In genomic region chr3:128195369-128195768, GRCh38 we compare ENCODE assay signal across 21 cellular contexts. TPM values are rescaled to one million over a fixed set of nuclear protein-coding genes. Genes with fewer than 3 reads are reported as not detected.
DNase-seq lines count a peak whose midpoint lies in the region; ATAC-seq and TF ChIP-seq lines count a peak whose summit lies in the region.
"Had no signal": no experiment of that assay in that cellular context is flagged by ENCODE, and none has a peak within 500 bp of the region (broad histone marks: within the 10 kb centered on the region; RNA-seq: fewer than 3 reads in every experiment).

No MANE protein-coding gene starts in this region.

- no peak overlapping the region for H3K4me3 Mint-ChIP-seq in CD14-positive monocyte
- no peak overlapping the region for H3K4me3 Mint-ChIP-seq in neural crest cell
- H3K4me3 Mint-ChIP-seq in activated CD8-positive, alpha-beta memory T cell treated with anti-CD3 and anti-CD28 coated beads, Interleukin-2, amount 10 ng/mL, durations not matched to agents 7 days and 5 days: no peak overlapping the region

- 47 to 59% (median 57%) methylated on average over 3 to 5 of the region's 5 CpGs for WGBS in heart left ventricle, 4 donors
- 67 to 93% (median 84%) methylated on average over 5 of the region's 5 CpGs for WGBS in stomach, 5 donors

- no peaks in the 10 kb centered on the region for H4K20me1 ChIP-seq in osteoblast (ENCODE audit: insufficient read depth, low read length)

- H3K4me2 ChIP-seq in osteoblast (ENCODE audit: insufficient read depth, low read length): no peak overlapping the region

- H3K27ac ChIP-seq in SK-N-MC (peak overlapping the region; percentile 14; the same call in 1 of the 2 replicates), heart left ventricle (peak overlapping the region in 11 of 12 donors; percentile 1 to 69 (median 44)), osteoblast (ENCODE audit: low read depth, low read length) (no peak overlapping the region), stomach (peak overlapping the region in 1 of 5 donors; percentile 21)
- H3K27ac ChIP-seq: colonic mucosa, left lung had no signal

- H3K9me3 ChIP-seq in SK-N-MC (ENCODE audit: low read depth, low read length): no peaks in the 10 kb centered on the region
- H3K9me3 ChIP-seq in heart left ventricle: no peaks in the 10 kb centered on the region
- no peaks in the 10 kb centered on the region for H3K9me3 ChIP-seq in osteoblast (ENCODE audit: low read depth, low read length)
- H3K9me3 ChIP-seq in stomach: no peaks in the 10 kb centered on the region
- H3K9me3 ChIP-seq: colonic mucosa, left lung had no signal

- ATAC-seq in heart left ventricle: peak; percentile 38 to 69 (median 59)
- no peak for ATAC-seq in activated CD8-positive, alpha-beta memory T cell treated with anti-CD3 and anti-CD28 coated beads, Interleukin-2, amount 10 ng/mL, durations not matched to agents 7 days and 5 days

- H3K4me3 ChIP-seq in SK-N-MC (no peak overlapping the region), heart left ventricle (no peak overlapping the region), osteoblast (ENCODE audit: insufficient read depth, low read length) (no peak overlapping the region), stomach (no peak overlapping the region)
- H3K4me3 ChIP-seq: colonic mucosa, left lung had no signal

- no peak overlapping the region for H3K9ac ChIP-seq in SK-N-MC (ENCODE audit: insufficient read length)

- TF ChIP-seq CTCF in CD14-positive monocyte (IDR thresholded peaks at IDR 0.05): no peak
- TF ChIP-seq CTCF in heart left ventricle (IDR thresholded peaks at IDR 0.05): no peak
- TF ChIP-seq CTCF in neural crest cell (conservative IDR thresholded peaks at IDR 0.05): no peak
- TF ChIP-seq CTCF in osteoblast (IDR thresholded peaks at IDR 0.05; ENCODE audit: extremely low read depth, low read depth, low read length): no peak
- TF ChIP-seq CTCF in stomach (IDR thresholded peaks at IDR 0.05): no peak

- peak overlapping the region; percentile 68 to 83 (median 80) for H3K27ac Mint-ChIP-seq in CD14-positive monocyte
- H3K27ac Mint-ChIP-seq in neural crest cell (ENCODE audit: unreplicated experiment): peak overlapping the region; percentile 82
- H3K27ac Mint-ChIP-seq in activated CD8-positive, alpha-beta memory T cell treated with anti-CD3 and anti-CD28 coated beads, Interleukin-2, amount 10 ng/mL, durations not matched to agents 7 days and 5 days: no peak overlapping the region
- H3K27ac Mint-ChIP-seq: activated T-helper 2 cell treated with anti-CD3 and anti-CD28 coated beads, Interferon-gamma antibody, Interleukin-2, Interleukin-4, amounts not matched to agents 10 μg/mL and 5 μg/mL and 100 μg/mL, durations not matched to agents 14 hours and 24 hours and 36 hours had no signal

- H3K4me1 Mint-ChIP-seq in CD14-positive monocyte (peaks cover 15% of the 10 kb centered on the region), neural crest cell (peaks cover 43% of the 10 kb centered on the region)
- peaks cover 10% of the 10 kb centered on the region for H3K4me1 Mint-ChIP-seq in activated CD8-positive, alpha-beta memory T cell treated with anti-CD3 and anti-CD28 coated beads, Interleukin-2, amount 10 ng/mL, durations not matched to agents 7 days and 5 days

- TF ChIP-seq EP300 in stomach (IDR thresholded peaks at IDR 0.05): no peak

- DNase-seq in CD14-positive monocyte (ENCODE audit: low spot score): no peak
- DNase-seq in SK-N-MC (ENCODE audit: low read depth, low spot score): no peak
- peak in 1 of 5 donors; percentile 35 for DNase-seq in heart left ventricle
- no peak for DNase-seq in neural crest cell (ENCODE audit: low read depth, low spot score)
- DNase-seq in RPMI8226: no peak
- no peak for DNase-seq in osteoblast (ENCODE audit: insufficient read length, low spot score, missing footprints)
- no peak for DNase-seq in activated CD8-positive, alpha-beta memory T cell treated with anti-CD3 and anti-CD28 coated beads, Interleukin-2, amount 10 ng/mL, durations not matched to agents 7 days and 5 days
- no peak for DNase-seq in stomach
- DNase-seq: activated CD4-positive, alpha-beta T cell treated with anti-CD3 and anti-CD28 coated beads, Interleukin-2, amount 50 U/mL, for 4 hours; activated CD8-positive, alpha-beta memory T cell treated with anti-CD3 and anti-CD28 coated beads, Interleukin-2, amount 50 U/mL, for 48 hours; Calu3; colonic mucosa; GOT3; left lung; NCI-H1417; NCI-H2081 treated with DMSO at 0.1 percent for 48 hours; NCI-H510A; occipital lobe; stimulated activated CD4-positive, alpha-beta T cell treated with anti-CD3 and anti-CD28 coated beads, Interleukin-15, amount 100 ng/mL, for 24 hours; stimulated activated CD8-positive, alpha-beta memory T cell treated with anti-CD3 and anti-CD28 coated beads, Interleukin-4, amount 100 ng/mL, for 48 hours had no signal

- H3K27me3 ChIP-seq in heart left ventricle: no peaks in the 10 kb centered on the region
- H3K27me3 ChIP-seq in osteoblast (ENCODE audit: insufficient read depth, low read length): no peaks in the 10 kb centered on the region
- H3K27me3 ChIP-seq in stomach: no peaks in the 10 kb centered on the region
- H3K27me3 ChIP-seq: colonic mucosa, left lung had no signal

- H3K36me3 ChIP-seq in SK-N-MC (ENCODE audit: insufficient read depth, low read length): no peaks in the 10 kb centered on the region
- no peaks in the 10 kb centered on the region for H3K36me3 ChIP-seq in heart left ventricle
- H3K36me3 ChIP-seq in osteoblast (ENCODE audit: insufficient read depth, low read length): no peaks in the 10 kb centered on the region
- H3K36me3 ChIP-seq in stomach: no peaks in the 10 kb centered on the region
- H3K36me3 ChIP-seq: colonic mucosa, left lung had no signal

- CTCF ChIA-PET in activated CD8-positive, alpha-beta memory T cell treated with anti-CD3 and anti-CD28 coated beads, Interleukin-2, amount 10 ng/mL, durations not matched to agents 7 days and 5 days (lab: Charles Lee): no interaction called here

- TF ChIP-seq POLR2A in heart left ventricle (IDR thresholded peaks at IDR 0.05) (no peak), stomach (IDR thresholded peaks at IDR 0.05) (no peak)

- H3K9me3 Mint-ChIP-seq in CD14-positive monocyte (no peaks in the 10 kb centered on the region), neural crest cell (no peaks in the 10 kb centered on the region)
- H3K9me3 Mint-ChIP-seq in activated CD8-positive, alpha-beta memory T cell treated with anti-CD3 and anti-CD28 coated beads, Interleukin-2, amount 10 ng/mL, durations not matched to agents 7 days and 5 days (ENCODE audit: low read depth): no peaks in the 10 kb centered on the region
- H3K9me3 Mint-ChIP-seq: activated T-helper 2 cell treated with anti-CD3 and anti-CD28 coated beads, Interferon-gamma antibody, Interleukin-2, Interleukin-4, amounts not matched to agents 10 μg/mL and 5 μg/mL and 100 μg/mL, durations not matched to agents 14 hours and 24 hours and 36 hours had no signal

- H3K4me1 ChIP-seq in heart left ventricle: peaks cover 0 to 46% (median 28%) of the 10 kb centered on the region in 12 donors
- H3K4me1 ChIP-seq in osteoblast (ENCODE audit: insufficient read depth, low read length): no peaks in the 10 kb centered on the region
- peaks cover 0 to 30% (median 12%) of the 10 kb centered on the region in 4 donors for H3K4me1 ChIP-seq in stomach
- H3K4me1 ChIP-seq: colonic mucosa had no signal

- H3K27me3 Mint-ChIP-seq in CD14-positive monocyte (ENCODE audit: low read depth in 3 of 3) (peaks cover 0 to 2% (median 0%) of the 10 kb centered on the region in 3 donors), neural crest cell (ENCODE audit: low read depth) (no peaks in the 10 kb centered on the region)
- H3K27me3 Mint-ChIP-seq in activated CD8-positive, alpha-beta memory T cell treated with anti-CD3 and anti-CD28 coated beads, Interleukin-2, amount 10 ng/mL, durations not matched to agents 7 days and 5 days: no peaks in the 10 kb centered on the region

- no peaks in the 10 kb centered on the region for H3K79me2 ChIP-seq in osteoblast (ENCODE audit: insufficient read depth, low read length)

- H2AFZ ChIP-seq in osteoblast (ENCODE audit: low read length): no peak overlapping the region

- peaks cover 9 to 17% of the 10 kb centered on the region in 2 donors for H3K36me3 Mint-ChIP-seq in CD14-positive monocyte
- no peaks in the 10 kb centered on the region for H3K36me3 Mint-ChIP-seq in neural crest cell (ENCODE audit: low read depth)
- H3K36me3 Mint-ChIP-seq in activated CD8-positive, alpha-beta memory T cell treated with anti-CD3 and anti-CD28 coated beads, Interleukin-2, amount 10 ng/mL, durations not matched to agents 7 days and 5 days: no peaks in the 10 kb centered on the region

- intact Hi-C loops in CD14-positive monocyte (cut with micrococcal nuclease): no loop called here
- intact Hi-C loops in heart left ventricle (cut with DNase I): no loop called here
- intact Hi-C loops in stomach (cut with DNase I; ENCODE audit: low total_unique reads): no loop called here

RNA-seq across cellular contexts. Expression of gene EEFSEC, which starts 42.1 kb away (rescaled TPM):
- polyA plus RNA-seq in CD14-positive monocyte (10 to 100 TPM; 13.3 to 14.9 TPM), heart left ventricle (10 to 100 TPM; 17.5 to 19.4 TPM), stomach (10 to 100 TPM in 1 of 3 donors, 1 to 10 TPM in 2; 8.0 to 12.2 (median 9.2) TPM)
- total RNA-seq in heart left ventricle (10 to 100 TPM; 17.8 to 48.0 (median 23.7) TPM), neural crest cell (20.2 and 23.4 TPM in 2 replicates), osteoblast (4.4 and 5.1 TPM in 2 replicates), stomach (10 to 100 TPM in 4 of 5 donors, 1 to 10 TPM in 1; 5.0 to 39.1 (median 19.2) TPM)
- 10 to 100 TPM; 19.4 to 19.7 TPM for total RNA-seq in activated CD8-positive, alpha-beta memory T cell treated with anti-CD3 and anti-CD28 coated beads, Interleukin-2, amount 10 ng/mL, durations not matched to agents 7 days and 5 days
